Comparison of ENCODE assay signal across 2 cellular contexts in the genomic region with DNA sequence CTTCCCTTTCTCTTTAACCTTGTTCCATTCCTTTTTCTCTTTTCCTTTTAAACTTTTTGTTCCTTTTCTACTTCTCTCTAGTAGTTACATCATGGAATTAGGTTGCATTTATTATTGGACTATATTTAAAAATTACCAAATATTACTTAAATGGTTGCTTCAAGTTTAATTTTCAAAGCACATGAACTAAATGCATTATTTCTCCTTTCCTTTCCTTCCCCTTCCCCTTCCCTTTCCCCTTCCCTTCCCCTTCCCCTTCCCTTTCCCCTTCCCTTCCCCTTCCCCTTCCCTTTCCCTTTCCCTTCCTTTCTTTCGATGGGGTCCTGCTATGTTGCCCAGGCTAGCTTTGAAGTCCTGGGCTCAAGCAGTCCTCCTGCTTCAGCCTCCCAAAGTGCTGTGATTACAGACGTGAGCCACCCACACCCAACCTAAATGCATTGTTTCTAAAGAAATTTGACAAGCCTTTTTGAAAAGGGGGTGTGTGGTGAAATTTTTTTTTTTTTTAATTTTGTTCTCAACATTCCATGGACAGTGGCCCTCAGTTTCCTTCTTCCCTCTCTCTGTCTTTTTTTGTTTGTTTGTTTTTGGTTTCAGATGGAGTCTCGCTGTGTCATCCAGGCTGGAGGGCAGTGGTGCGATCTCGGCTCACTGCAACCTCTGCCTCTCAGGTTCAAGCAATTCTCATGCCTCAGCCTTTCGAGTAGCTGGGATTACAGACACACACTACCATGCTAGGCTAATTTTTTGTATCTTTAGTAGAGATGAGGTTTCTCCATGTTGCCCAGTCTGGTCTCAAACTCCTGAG.
TF ChIP-seq lines count a peak whose summit lies in the region.

No MANE protein-coding gene starts in this region.

TF ChIP-seq in liver, 16 proteins besides CTCF, POLR2A, EP300 and RAD21:
- TF ChIP-seq NR2F2 (IDR thresholded peaks at IDR 0.05) (no peak), HNF4A (conservative IDR thresholded peaks at IDR 0.05) (peak in 1 of 2 donors; percentile 29)
TF ChIP-seq in liver: peak in this region for 1.

TF ChIP-seq in HEK293T, 16 proteins besides CTCF, POLR2A, EP300 and RAD21:
- TF ChIP-seq HDGF (IDR thresholded peaks at IDR 0.05; ENCODE audit: borderline replicate concordance) (no peak), BHLHE40 (IDR thresholded peaks at IDR 0.05; ENCODE audit: borderline replicate concordance) (no peak), ZNF384 (IDR thresholded peaks at IDR 0.05) (no peak), FOXM1 (IDR thresholded peaks at IDR 0.05; ENCODE audit: borderline replicate concordance) (no peak), ARNT (IDR thresholded peaks at IDR 0.05) (no peak), FOXK2 (IDR thresholded peaks at IDR 0.05) (no peak), SP1 (IDR thresholded peaks at IDR 0.05) (no peak), FOXA1 (IDR thresholded peaks at IDR 0.05) (no peak), NFRKB (IDR thresholded peaks at IDR 0.05) (no peak)
